ENCODE assay signal across 8 cellular contexts in the genomic region with DNA sequence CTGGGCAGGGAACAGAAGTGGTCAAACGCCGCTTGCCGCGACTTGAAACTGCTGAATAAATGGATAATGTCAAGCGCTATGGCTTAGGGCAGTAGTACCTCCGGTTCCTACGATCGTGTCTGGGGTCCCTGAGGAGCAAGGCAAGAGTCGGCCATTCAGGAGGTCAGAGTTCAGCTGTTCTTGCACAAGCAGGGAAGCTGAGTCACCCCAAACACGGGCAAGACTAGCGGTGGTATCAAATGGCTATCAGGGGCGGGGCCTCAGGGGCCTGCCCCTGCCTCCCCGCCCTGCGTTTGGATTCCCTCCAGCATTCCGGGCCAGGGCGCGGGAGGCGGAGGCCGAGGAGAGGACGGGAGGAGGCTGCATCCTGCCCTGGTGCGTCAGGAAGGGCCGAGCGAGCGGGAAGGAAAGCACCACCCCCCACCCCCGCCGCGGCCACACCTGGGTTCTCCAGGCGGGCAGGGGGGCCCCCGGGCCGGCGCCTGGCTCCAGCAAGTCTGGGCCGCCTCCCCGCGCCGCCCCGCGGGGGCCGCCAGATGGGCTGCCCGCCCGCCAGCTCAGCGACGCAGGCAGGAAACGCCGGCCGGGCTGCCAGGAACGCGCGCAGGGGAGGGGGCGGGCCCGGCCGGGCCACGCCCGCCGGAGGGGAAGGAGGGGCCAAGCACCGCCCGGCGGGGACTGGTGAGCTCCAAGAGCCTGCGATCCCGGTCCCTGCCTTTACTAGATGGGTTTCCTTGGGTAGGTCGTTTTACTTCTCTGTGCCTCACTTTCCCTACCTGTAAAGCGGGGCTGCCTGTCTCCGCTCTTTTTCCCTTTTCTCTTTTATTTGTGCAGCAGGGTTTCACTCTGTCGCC. TPM values are rescaled to one million over a fixed set of nuclear protein-coding genes. Genes with fewer than 3 reads are reported as not detected.
DNase-seq lines count a peak whose midpoint lies in the region; ATAC-seq and TF ChIP-seq lines count a peak whose summit lies in the region.

No MANE protein-coding gene starts in this region.

- H3K4me3 ChIP-seq in ovary (peak overlapping the region; percentile 48), thyroid gland (replicated peaks in 1 of 3) (peak overlapping the region in 2 of 3 donors; percentile 30 to 37)

- no peaks in the 10 kb centered on the region for H3K36me3 ChIP-seq in ovary
- no peaks in the 10 kb centered on the region for H3K36me3 ChIP-seq in thyroid gland

- peak overlapping the region; percentile 85 for H3K27ac Mint-ChIP-seq in activated naive CD8-positive, alpha-beta T cell treated with anti-CD3 and anti-CD28 coated beads for 36 hours

- no peaks in the 10 kb centered on the region for H3K9me3 Mint-ChIP-seq in activated naive CD8-positive, alpha-beta T cell treated with anti-CD3 and anti-CD28 coated beads for 36 hours

- no peak for TF ChIP-seq CTCF in GM10248 (IDR thresholded peaks at IDR 0.05; ENCODE audit: control extremely low read depth, extremely low read depth, low read depth, missing control alignments)
- TF ChIP-seq CTCF in ovary (IDR thresholded peaks at IDR 0.05), result peak in 1 of 3 donors; percentile 49
- TF ChIP-seq CTCF in thyroid gland (IDR thresholded peaks at IDR 0.05), result peak in 2 of 6 experiments; percentile 6 to 22

- no peak for TF ChIP-seq EP300 in ovary (IDR thresholded peaks at IDR 0.05)

- intact Hi-C loops in Right ventricle myocardium inferior (cut with DNase I), result loop anchor here (2.0 to 5.0 kb wide), 3 partner anchors 14 to 149 kb away; partner anchors contain the start of genes BCL2L1 and ID1
- intact Hi-C loops in ovary (cut with DNase I), result loop anchor here in 2 of 4 donors (2.0 to 5.0 kb wide), 2 partner anchors 32 to 34 kb away; partner anchors contain the start of gene ID1 (in 2 of the 2)
- intact Hi-C loops in thyroid gland (cut with DNase I), result no loop called here

- CTCF ChIA-PET in GM10248 (lab: Yijun Ruan, JAX), result interaction anchor here (0.8 to 14.3 kb wide), 9 partner anchors 14 to 151 kb away, joined by 3 to 371 read pairs (median 9); partner anchors contain the start of genes HM13 and ID1

- DNase-seq in GM10248 (ENCODE audit: extremely low spot score) (peak; percentile 93), NCI-H1092 treated with DMSO at 0.1 percent for 48 hours (lab: John Stamatoyannopoulos, UW) (peak; percentile 98), Right ventricle myocardium inferior (ENCODE audit: missing footprints) (peak; percentile 95), ovary (peak; percentile 95 to 98 (median 95)), thyroid gland (peak; percentile 98 to 99)
- DNase-seq in activated naive CD8-positive, alpha-beta T cell treated with anti-CD3 and anti-CD28 coated beads for 36 hours, result peak; percentile 89

- no peaks in the 10 kb centered on the region for H3K9me3 ChIP-seq in ovary
- no peaks in the 10 kb centered on the region for H3K9me3 ChIP-seq in thyroid gland

- peaks cover 3% of the 10 kb centered on the region for H3K36me3 Mint-ChIP-seq in activated naive CD8-positive, alpha-beta T cell treated with anti-CD3 and anti-CD28 coated beads for 36 hours

- H3K27me3 ChIP-seq in ovary, result no peaks in the 10 kb centered on the region
- H3K27me3 ChIP-seq in thyroid gland, result no peaks in the 10 kb centered on the region

- H3K4me3 Mint-ChIP-seq in activated naive CD8-positive, alpha-beta T cell treated with anti-CD3 and anti-CD28 coated beads for 36 hours, result peak overlapping the region; percentile 87

- TF ChIP-seq POLR2A in ovary (IDR thresholded peaks at IDR 0.05) (peak; percentile 74), thyroid gland (IDR thresholded peaks at IDR 0.05) (peak in 1 of 2 donors; percentile 80)

- peaks cover 33% of the 10 kb centered on the region for H3K4me1 Mint-ChIP-seq in activated naive CD8-positive, alpha-beta T cell treated with anti-CD3 and anti-CD28 coated beads for 36 hours

- ATAC-seq in HG02623 (IDR thresholded peaks at IDR 0.05; ENCODE audit: unreplicated experiment) (peak; percentile 88), SK-N-SH treated with all-trans-retinoic acid at 6 μM for 48 hours (peak; percentile 75), Right ventricle myocardium inferior (peak; percentile 89)

- no peaks in the 10 kb centered on the region for H3K27me3 Mint-ChIP-seq in activated naive CD8-positive, alpha-beta T cell treated with anti-CD3 and anti-CD28 coated beads for 36 hours

- peak overlapping the region; percentile 84 to 94 for H3K27ac ChIP-seq in ovary
- H3K27ac ChIP-seq in thyroid gland, result peak overlapping the region; percentile 92 to 96 (median 95)

- WGBS in ovary, 3 donors, result 0 to 1% (median 1%) methylated on average over 44 to 63 of the region's 63 CpGs
- 0 to 2% methylated on average over 28 of the region's 63 CpGs for WGBS in thyroid gland, 2 donors

- peaks cover 3% of the 10 kb centered on the region for H3K4me1 ChIP-seq in ovary (ENCODE audit: insufficient read depth)
- peaks cover 28 to 58% of the 10 kb centered on the region in 2 donors for H3K4me1 ChIP-seq in thyroid gland

- POLR2A ChIA-PET in GM10248 (lab: Yijun Ruan, JAX), result interaction anchor here (0.6 to 1.4 kb wide), 6 partner anchors 10 to 227 kb away, joined by 4 to 7 read pairs (median 5); partner anchors contain the start of gene ID1

TF ChIP-seq in SK-N-SH treated with all-trans-retinoic acid at 6 μM for 48 hours, 23 proteins besides CTCF, POLR2A, EP300 and RAD21 (continues in another document):
- TF ChIP-seq ISL1 (CRISPR knock-in tag; IDR thresholded peaks at IDR 0.05) (peak; percentile 38; the same call in 1 of the 2 replicates), TSHZ2 (CRISPR knock-in tag; IDR thresholded peaks at IDR 0.05) (peak; percentile 69), RARB (CRISPR knock-in tag; IDR thresholded peaks at IDR 0.05) (peak; percentile 50; the same call in 1 of the 2 replicates), PPARA (CRISPR knock-in tag; IDR thresholded peaks at IDR 0.05; ENCODE audit: borderline replicate concordance) (peak; percentile 86; the same call in 1 of the 2 replicates), GLIS3 (CRISPR knock-in tag; IDR thresholded peaks at IDR 0.05) (peak; percentile 95), OSR1 (CRISPR knock-in tag; IDR thresholded peaks at IDR 0.05) (no peak)
- TF ChIP-seq, protein P1, sequence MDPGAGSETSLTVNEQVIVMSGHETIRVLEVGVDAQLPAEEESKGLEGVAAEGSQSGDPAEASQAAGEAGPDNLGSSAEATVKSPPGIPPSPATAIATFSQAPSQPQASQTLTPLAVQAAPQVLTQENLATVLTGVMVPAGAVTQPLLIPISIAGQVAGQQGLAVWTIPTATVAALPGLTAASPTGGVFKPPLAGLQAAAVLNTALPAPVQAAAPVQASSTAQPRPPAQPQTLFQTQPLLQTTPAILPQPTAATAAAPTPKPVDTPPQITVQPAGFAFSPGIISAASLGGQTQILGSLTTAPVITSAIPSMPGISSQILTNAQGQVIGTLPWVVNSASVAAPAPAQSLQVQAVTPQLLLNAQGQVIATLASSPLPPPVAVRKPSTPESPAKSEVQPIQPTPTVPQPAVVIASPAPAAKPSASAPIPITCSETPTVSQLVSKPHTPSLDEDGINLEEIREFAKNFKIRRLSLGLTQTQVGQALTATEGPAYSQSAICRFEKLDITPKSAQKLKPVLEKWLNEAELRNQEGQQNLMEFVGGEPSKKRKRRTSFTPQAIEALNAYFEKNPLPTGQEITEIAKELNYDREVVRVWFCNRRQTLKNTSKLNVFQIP (CRISPR knock-in tag; IDR thresholded peaks at IDR 0.05; ENCODE audit: borderline replicate concordance, low read depth), result no peak
- TF ChIP-seq, protein P2, sequence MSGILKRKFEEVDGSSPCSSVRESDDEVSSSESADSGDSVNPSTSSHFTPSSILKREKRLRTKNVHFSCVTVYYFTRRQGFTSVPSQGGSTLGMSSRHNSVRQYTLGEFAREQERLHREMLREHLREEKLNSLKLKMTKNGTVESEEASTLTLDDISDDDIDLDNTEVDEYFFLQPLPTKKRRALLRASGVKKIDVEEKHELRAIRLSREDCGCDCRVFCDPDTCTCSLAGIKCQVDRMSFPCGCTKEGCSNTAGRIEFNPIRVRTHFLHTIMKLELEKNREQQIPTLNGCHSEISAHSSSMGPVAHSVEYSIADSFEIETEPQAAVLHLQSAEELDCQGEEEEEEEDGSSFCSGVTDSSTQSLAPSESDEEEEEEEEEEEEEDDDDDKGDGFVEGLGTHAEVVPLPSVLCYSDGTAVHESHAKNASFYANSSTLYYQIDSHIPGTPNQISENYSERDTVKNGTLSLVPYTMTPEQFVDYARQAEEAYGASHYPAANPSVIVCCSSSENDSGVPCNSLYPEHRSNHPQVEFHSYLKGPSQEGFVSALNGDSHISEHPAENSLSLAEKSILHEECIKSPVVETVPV (CRISPR knock-in tag; IDR thresholded peaks at IDR 0.05), result peak; percentile 78; the same call in 1 of the 2 replicates

RNA-seq across cellular contexts. Expression of gene ID1, which starts 32.2 kb away (rescaled TPM):
- under 1 TPM; 0.36 to 0.37 TPM for total RNA-seq in activated naive CD8-positive, alpha-beta T cell treated with anti-CD3 and anti-CD28 coated beads for 36 hours
- 98.9 TPM for total RNA-seq in Right ventricle myocardium inferior
- 100 to 1,000 TPM in 3 of 7 donors, 10 to 100 TPM in 4; 42.6 to 353 (median 64.2) TPM for total RNA-seq in ovary
- 10 to 100 TPM; 26.0 to 86.9 TPM for polyA plus RNA-seq in ovary
- 1,000 to 10,000 TPM; 1,083 to 1,350 (median 1,205) TPM for total RNA-seq in thyroid gland

RNA-seq across cellular contexts. Expression of gene HM13, which starts 58.7 kb away (rescaled TPM):
- 100 to 1,000 TPM; 137 to 142 TPM for total RNA-seq in activated naive CD8-positive, alpha-beta T cell treated with anti-CD3 and anti-CD28 coated beads for 36 hours
- total RNA-seq in Right ventricle myocardium inferior, result 46.7 TPM
- 100 to 1,000 TPM in 3 of 7 donors, 10 to 100 TPM in 4; 30.2 to 158 (median 97.3) TPM for total RNA-seq in ovary
- polyA plus RNA-seq in ovary, result 100 to 1,000 TPM in 1 of 2 donors, 10 to 100 TPM in 1; 72.6 to 129 TPM
- 100 to 1,000 TPM in 2 of 4 donors, 10 to 100 TPM in 2; 82.8 to 136 (median 111) TPM for total RNA-seq in thyroid gland

Comparison
In these comparisons a context has a peak if more than half of its experiments do, and no peak if none do; other contexts are left out.
1. Peak in every context shown above with its lines: DNase-seq, ATAC-seq, H3K4me3 ChIP-seq and H3K27ac ChIP-seq.
2. RNA of gene ID1, which starts 32.2 kb away (total RNA-seq): 1,083 to 1,350 TPM in thyroid gland, 98.9 TPM in Right ventricle myocardium inferior (single experiment) and 42.6 to 353 TPM in ovary; 0.36 to 0.37 TPM in activated naive CD8-positive, alpha-beta T cell treated with anti-CD3 and anti-CD28 coated beads for 36 hours; every median in the first group is over 10 times any median in the second.